In genomic region chr16:14629612-14629918, GRCh38 we compare ENCODE assay signal across 8 cellular contexts.
DNase-seq lines count a peak whose midpoint lies in the region; ATAC-seq and TF ChIP-seq lines count a peak whose summit lies in the region.

No MANE protein-coding gene starts in this region.

- H3K9me3 ChIP-seq in RWPE2 (ENCODE audit: severe bottlenecking), result no peaks in the 10 kb centered on the region
- H3K9me3 ChIP-seq in parathyroid adenoma (ENCODE audit: control insufficient read depth, low read length), result no peaks in the 10 kb centered on the region

- TF ChIP-seq CTCF in RWPE2 (IDR thresholded peaks at IDR 0.05; ENCODE audit: poor library complexity, severe bottlenecking) (no peak), parathyroid adenoma (IDR thresholded peaks at IDR 0.05) (no peak)

- peak; percentile 10 for ATAC-seq in GM21619 (IDR thresholded peaks at IDR 0.05; ENCODE audit: unreplicated experiment)
- no peak; the same call in 2 of the 3 replicates for ATAC-seq in RWPE2 (ENCODE audit: low read depth)

- peak overlapping the region; percentile 79 for H3K4me2 ChIP-seq in parathyroid adenoma (ENCODE audit: low read length)

- peak overlapping the region; percentile 87 for H2AFZ ChIP-seq in parathyroid adenoma

- H3K79me2 ChIP-seq in parathyroid adenoma, result peaks cover 24% of the 10 kb centered on the region

- H3K4me1 ChIP-seq in RWPE2 (ENCODE audit: insufficient read depth, poor library complexity, severe bottlenecking) (peaks cover 25% of the 10 kb centered on the region), parathyroid adenoma (peaks cover 10% of the 10 kb centered on the region)

- H3K4me3 ChIP-seq in RWPE2 (ENCODE audit: severe bottlenecking), result peak overlapping the region; percentile 74
- H3K4me3 ChIP-seq in parathyroid adenoma (ENCODE audit: low read depth, low read length), result peak overlapping the region; percentile 74

- DNase-seq in CD1c-positive myeloid dendritic cell (ENCODE audit: extremely low spot score), result peak; percentile 6
- no peak for DNase-seq in RWPE2 (ENCODE audit: low spot score)
- no peak for DNase-seq in epithelial cell of prostate (ENCODE audit: low read depth, low spot score)
- no peak for DNase-seq in kidney glomerular epithelial cell (lab: John Stamatoyannopoulos, UW)
- DNase-seq in LoVo (ENCODE audit: low spot score), result no peak
- DNase-seq in globus pallidus (ENCODE audit: low spot score), result no peak

- H3K27ac ChIP-seq in RWPE2 (ENCODE audit: poor library complexity, severe bottlenecking) (peak overlapping the region; percentile 74), epithelial cell of prostate (peak overlapping the region; percentile 79), parathyroid adenoma (peak overlapping the region; percentile 81)

- peak overlapping the region; percentile 55 for H3K9ac ChIP-seq in parathyroid adenoma

- H3K27me3 ChIP-seq in RWPE2 (ENCODE audit: insufficient read depth, poor library complexity, severe bottlenecking), result no peaks in the 10 kb centered on the region
- no peaks in the 10 kb centered on the region for H3K27me3 ChIP-seq in parathyroid adenoma (ENCODE audit: control insufficient read depth, insufficient read depth, low read length)

- peaks cover 48% of the 10 kb centered on the region for H3K36me3 ChIP-seq in RWPE2 (ENCODE audit: low read depth)
- H3K36me3 ChIP-seq in parathyroid adenoma (ENCODE audit: control insufficient read depth, insufficient read depth, low read length), result no peaks in the 10 kb centered on the region
